ENCODE assay signal across 9 cellular contexts in the genomic region with DNA sequence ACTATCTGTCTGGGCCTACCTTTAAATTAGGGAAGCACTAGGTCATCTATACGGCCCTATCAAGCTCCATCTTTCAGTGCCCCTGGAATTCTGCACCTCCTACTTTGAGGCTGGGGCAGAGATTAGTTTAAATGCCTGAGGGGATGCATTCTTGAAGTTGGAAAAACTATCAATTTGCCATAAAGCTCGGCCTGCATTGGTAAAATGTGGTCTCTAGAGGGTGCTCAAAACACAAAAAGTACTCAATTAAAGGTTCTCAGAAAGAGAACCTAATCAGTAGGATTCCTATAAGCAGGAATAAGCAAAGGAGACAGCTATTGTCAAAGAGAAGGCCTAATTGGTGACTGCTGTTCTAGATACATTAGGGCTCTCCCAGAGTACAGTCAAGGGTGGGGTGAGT.
DNase-seq lines count a peak whose midpoint lies in the region; ATAC-seq and TF ChIP-seq lines count a peak whose summit lies in the region.
"Had no signal": no experiment of that assay in that cellular context is flagged by ENCODE, and none has a peak within 500 bp of the region (broad histone marks: within the 10 kb centered on the region; RNA-seq: fewer than 3 reads in every experiment).

No MANE protein-coding gene starts in this region.

- no peaks in the 10 kb centered on the region for H3K79me2 ChIP-seq in parathyroid adenoma

- no peaks in the 10 kb centered on the region for H3K36me3 ChIP-seq in parathyroid adenoma (ENCODE audit: control insufficient read depth, insufficient read depth, low read length)

- ATAC-seq in GM19467 (IDR thresholded peaks at IDR 0.05; ENCODE audit: unreplicated experiment) (no peak), T-helper 17 cell (no peak)

- H3K36me3 Mint-ChIP-seq in T-helper 17 cell (ENCODE audit: low read depth) = no peaks in the 10 kb centered on the region

- H3K27ac ChIP-seq in parathyroid adenoma = no peak overlapping the region

- no peak overlapping the region for H3K4me3 Mint-ChIP-seq in T-helper 17 cell
- H3K4me3 Mint-ChIP-seq: activated T-cell treated with anti-CD3 and anti-CD28 coated beads, Interleukin-2, amount 50 U/mL, for 24 hours had no signal

- H3K27me3 ChIP-seq in parathyroid adenoma (ENCODE audit: control insufficient read depth, insufficient read depth, low read length) = no peaks in the 10 kb centered on the region

- H3K27me3 Mint-ChIP-seq in T-helper 17 cell = no peaks in the 10 kb centered on the region

- no peaks in the 10 kb centered on the region for H3K4me1 ChIP-seq in parathyroid adenoma

- H3K4me2 ChIP-seq in parathyroid adenoma (ENCODE audit: low read length) = no peak overlapping the region

- DNase-seq in GM04504 (ENCODE audit: low read depth) (peak; percentile 3), M059J (ENCODE audit: low read depth) (peak; percentile 7), epithelial cell of esophagus (ENCODE audit: low read depth) (peak; percentile 19), T-helper 17 cell (no peak), NCI-H2227 (lab: John Stamatoyannopoulos, UW; ENCODE audit: unreplicated experiment) (no peak)
- DNase-seq: activated T-cell treated with anti-CD3 and anti-CD28 coated beads, Interleukin-2, amount 50 U/mL, for 24 hours; NCI-H345 had no signal

- no peaks in the 10 kb centered on the region for H3K4me1 Mint-ChIP-seq in T-helper 17 cell

- H3K9ac ChIP-seq in parathyroid adenoma = no peak overlapping the region

- H2AFZ ChIP-seq in parathyroid adenoma = no peak overlapping the region

- H3K4me3 ChIP-seq in epithelial cell of esophagus (ENCODE audit: low read length) (no peak overlapping the region), parathyroid adenoma (ENCODE audit: low read depth, low read length) (no peak overlapping the region)

- no peak overlapping the region for H3K27ac Mint-ChIP-seq in T-helper 17 cell
- H3K27ac Mint-ChIP-seq: activated T-cell treated with anti-CD3 and anti-CD28 coated beads, Interleukin-2, amount 50 U/mL, for 24 hours had no signal

- no peaks in the 10 kb centered on the region for H3K9me3 ChIP-seq in parathyroid adenoma (ENCODE audit: control insufficient read depth, low read length)
- no peaks in the 10 kb centered on the region for H3K9me3 ChIP-seq in T-helper 17 cell (ENCODE audit: control insufficient read depth, low read length, poor library complexity, severe bottlenecking)

- peak; percentile 50 for TF ChIP-seq CTCF in epithelial cell of esophagus (IDR thresholded peaks at IDR 0.05; ENCODE audit: insufficient read depth, low read depth, low read length, missing control alignments)
- peak; percentile 27 for TF ChIP-seq CTCF in parathyroid adenoma (IDR thresholded peaks at IDR 0.05)

Comparison
In these comparisons a context has a peak if more than half of its experiments do, and no peak if none do; other contexts are left out.
1. DNase-seq: peak in GM04504 (single experiment), M059J (single experiment) and epithelial cell of esophagus (single experiment); none in T-helper 17 cell (0 of 3) and NCI-H2227 (single experiment).